Comparison of ENCODE assay signal across 17 cellular contexts in genomic region chr7:101932053-101932452, GRCh38.
DNase-seq lines count a peak whose midpoint lies in the region; ATAC-seq, FAIRE-seq and TF ChIP-seq lines count a peak whose summit lies in the region.
"Had no signal": no experiment of that assay in that cellular context is flagged by ENCODE, and none has a peak within 500 bp of the region (broad histone marks: within the 10 kb centered on the region; RNA-seq: fewer than 3 reads in every experiment).

No MANE protein-coding gene starts in this region.

- peak overlapping the region in 5 of 11 experiments; percentile 70 to 87 (median 82); a peak in 8 of 22 replicates for H3K27ac ChIP-seq in BLaER1 treated with 17β-estradiol and CSF1 and Interleukin-3, amounts not matched to agents 10 nM and 100 nM
- H3K27ac ChIP-seq in GM12878 (ENCODE audit: control insufficient read depth, insufficient read depth) = no peak overlapping the region
- H3K27ac ChIP-seq: A549 had no signal

- CTCF ChIA-PET in HEK293T (lab: Yijun Ruan, JAX) = no interaction called here
- CTCF ChIA-PET in GM12878 (lab: Yijun Ruan, JAX) = interaction anchor here (2.1 kb wide), 1 partner anchor 76 kb away, joined by 4 read pairs; no protein-coding TSS in a partner anchor

- H3K9me3 ChIP-seq in BLaER1 treated with 17β-estradiol and CSF1 and Interleukin-3, amounts not matched to agents 10 nM and 100 nM (replicated peaks in 1 of 11) = peaks cover 11 to 28% (median 25%) of the 10 kb centered on the region in 11 experiments; a peak in 21 of 22 replicates
- H3K9me3 ChIP-seq in GM12878 (replicated peaks; ENCODE audit: control insufficient read depth, insufficient read depth, low read length) = peaks cover 11% of the 10 kb centered on the region; the same call in 2 of the 3 replicates
- H3K9me3 ChIP-seq: HAP-1 had no signal

- H3K4me3 ChIP-seq in BLaER1 treated with 17β-estradiol and CSF1 and Interleukin-3, amounts not matched to agents 10 nM and 100 nM = no peak overlapping the region
- no peak overlapping the region for H3K4me3 ChIP-seq in GM12878
- H3K4me3 ChIP-seq: A549, HAP-1 had no signal

- peak overlapping the region; percentile 15 to 94 (median 86) for H3K4me2 ChIP-seq in BLaER1 treated with 17β-estradiol and CSF1 and Interleukin-3, amounts not matched to agents 10 nM and 100 nM
- H3K4me2 ChIP-seq in GM12878 (ENCODE audit: control insufficient read depth, insufficient read depth) = no peak overlapping the region
- H3K4me2 ChIP-seq: A549 had no signal

- no peak for TF ChIP-seq EP300 in GM12878 (IDR thresholded peaks at IDR 0.05; ENCODE audit: borderline replicate concordance in 1 of 2, control insufficient read depth in 1 of 2, low read depth in 2 of 2, low read length in 2 of 2)

- peaks cover 21% of the 10 kb centered on the region for H3K9me3 Mint-ChIP-seq in nephron progenitor cell
- H3K9me3 Mint-ChIP-seq: CD4-positive, alpha-beta T cell had no signal

- peaks cover 66 to 100% (median 84%) of the 10 kb centered on the region in 10 experiments for H3K4me1 ChIP-seq in BLaER1 treated with 17β-estradiol and CSF1 and Interleukin-3, amounts not matched to agents 10 nM and 100 nM
- peaks cover 37% of the 10 kb centered on the region for H3K4me1 ChIP-seq in GM12878 (ENCODE audit: control insufficient read depth, insufficient read depth, low read length)
- H3K4me1 ChIP-seq: HAP-1 had no signal

- RAD21 ChIA-PET in GM12878 (lab: Charles Lee; ENCODE audit: unreplicated experiment) = interaction anchor here (0.7 kb wide), 1 partner anchor 23 kb away, joined by 4 read pairs; no protein-coding TSS in a partner anchor

- H2AFZ ChIP-seq in GM12878 (ENCODE audit: control insufficient read depth, low read depth, low read length) = no peak overlapping the region

- H3K79me2 ChIP-seq in GM12878 (ENCODE audit: control insufficient read depth, insufficient read depth, low read length) = peaks cover 14% of the 10 kb centered on the region

- peaks cover 35% of the 10 kb centered on the region for H3K36me3 Mint-ChIP-seq in nephron progenitor cell (ENCODE audit: low read depth)

- H3K36me3 ChIP-seq in BLaER1 treated with 17β-estradiol and CSF1 and Interleukin-3, amounts not matched to agents 10 nM and 100 nM = peaks cover 0 to 32% (median 24%) of the 10 kb centered on the region in 11 experiments; a peak in 20 of 22 replicates
- H3K36me3 ChIP-seq in GM12878 (ENCODE audit: control insufficient read depth in 2 of 2, insufficient read depth in 2 of 2, low read length in 1 of 2) = peaks cover 1 to 5% of the 10 kb centered on the region in 2 experiments; a peak in 2 of 4 replicates
- H3K36me3 ChIP-seq: HAP-1 had no signal

- FAIRE-seq in GM12878 (lab: Jason Lieb, UNC) = no peak
- FAIRE-seq: A549, RCC 7860 had no signal

- POLR2A ChIA-PET in HEK293T (lab: Yijun Ruan, JAX) = interaction anchor here (0.5 kb wide), 1 partner anchor 51 kb away, joined by 3 read pairs; no protein-coding TSS in a partner anchor
- POLR2A ChIA-PET in GM12878 (lab: Charles Lee) = interaction anchor here (1.7 to 1.8 kb wide), 2 partner anchors 59 to 75 kb away, joined by 5 read pairs; no protein-coding TSS in a partner anchor

- WGBS in GM12878 (ENCODE audit: insufficient coverage, insufficient replicate concordance, low lambda C conversion rate, missing lambda C conversion rate) = 94% methylated on average over 11 of the region's 11 CpGs

- H3K4me3 Mint-ChIP-seq in nephron progenitor cell = peak overlapping the region; percentile 65
- H3K4me3 Mint-ChIP-seq: CD4-positive, alpha-beta T cell had no signal

- H3K27me3 Mint-ChIP-seq in nephron progenitor cell (ENCODE audit: low read depth, poor library complexity) = peaks cover 6% of the 10 kb centered on the region
- H3K27me3 Mint-ChIP-seq: CD4-positive, alpha-beta T cell had no signal

- TSS peak; percentile 7 for BruUV-seq in GM12878 (replicated peaks; lab: Mats Ljungman, UMichigan)

- no peaks in the 10 kb centered on the region for H3K27me3 ChIP-seq in BLaER1 treated with 17β-estradiol and CSF1 and Interleukin-3, amounts not matched to agents 10 nM and 100 nM
- H3K27me3 ChIP-seq in GM12878 (replicated peaks in 1 of 2; ENCODE audit: control insufficient read depth in 2 of 2, insufficient read depth in 2 of 2, low read length in 1 of 2) = no peaks in the 10 kb centered on the region

- H3K27ac Mint-ChIP-seq in nephron progenitor cell = peak overlapping the region; percentile 78
- H3K27ac Mint-ChIP-seq: CD4-positive, alpha-beta T cell had no signal

- DNase-seq in HEK293T (ENCODE audit: extremely low spot score) = no peak
- DNase-seq in GM12878 (ENCODE audit: low read depth, low spot score) = no peak
- peak; percentile 39 for DNase-seq in nephron progenitor cell
- DNase-seq in NAMALWA (ENCODE audit: low spot score) = no peak
- DNase-seq: CD4-positive, alpha-beta T cell; DND-41; NCI-H1092 treated with DMSO at 0.1 percent for 48 hours; NCI-H1694 treated with DMSO at 0.1 percent for 48 hours; NCI-H2171 treated with DMSO at 0.1 percent for 48 hours; SIG-M5 had no signal

- ATAC-seq in GM12878 = no peak
- no peak for ATAC-seq in GM19452 (IDR thresholded peaks at IDR 0.05; ENCODE audit: unreplicated experiment)
- no peak for ATAC-seq in HG03520 (IDR thresholded peaks at IDR 0.05; ENCODE audit: unreplicated experiment)
- no peak for ATAC-seq in GM18867 (IDR thresholded peaks at IDR 0.05; ENCODE audit: unreplicated experiment)
- ATAC-seq: A549 had no signal

- no peak for TF ChIP-seq RAD21 in GM12878 (IDR thresholded peaks at IDR 0.05; ENCODE audit: insufficient read depth, low read depth, low read length)

- TF ChIP-seq CTCF in GM12878 (IDR thresholded peaks at IDR 0.05 in 2 of 3, conservative IDR thresholded peaks at IDR 0.05 in 1 of 3; ENCODE audit: control insufficient read depth in 2 of 3, extremely low read depth in 1 of 3, insufficient read depth in 1 of 3, low read depth in 3 of 3, low read length in 3 of 3) (no peak), nephron progenitor cell (IDR thresholded peaks at IDR 0.05) (no peak)

- H4K20me1 ChIP-seq in BLaER1 treated with 17β-estradiol and CSF1 and Interleukin-3, amounts not matched to agents 10 nM and 100 nM = peaks cover 0 to 19% (median 0%) of the 10 kb centered on the region in 11 experiments; a peak in 8 of 22 replicates
- no peaks in the 10 kb centered on the region for H4K20me1 ChIP-seq in GM12878 (ENCODE audit: control insufficient read depth, insufficient read depth)

- H3K9ac ChIP-seq in BLaER1 treated with 17β-estradiol and CSF1 and Interleukin-3, amounts not matched to agents 10 nM and 100 nM = peak overlapping the region in 4 of 11 experiments; percentile 15 to 75 (median 72); a peak in 6 of 22 replicates
- H3K9ac ChIP-seq in GM12878 (ENCODE audit: control insufficient read depth, insufficient read depth, low read length) = no peak overlapping the region

- intact Hi-C loops in GM12878 (cut with micrococcal nuclease; ENCODE audit: unreplicated experiment) = loop anchor here (2.0 to 10.0 kb wide), 3 partner anchors 75 to 303 kb away; partner anchors contain the start of gene CUX1

- H3K4me1 Mint-ChIP-seq in nephron progenitor cell = peaks cover 67% of the 10 kb centered on the region

- in situ Hi-C loops in GM12878 (cut with MboI) = no loop called here

- TF ChIP-seq POLR2A in GM12878 (IDR thresholded peaks at IDR 0.05; ENCODE audit: low read depth, low read length) = no peak

- SMC1A ChIA-PET in GM12878 (lab: Charles Lee; ENCODE audit: uncharacterized antibody, unreplicated experiment) = interaction anchor here (0.5 to 6.7 kb wide), 7 partner anchors 10 to 89 kb away, joined by 3 to 37 read pairs (median 4); no protein-coding TSS in a partner anchor

TF ChIP-seq in HEK293T, 16 proteins besides CTCF, POLR2A, EP300 and RAD21:
- TF ChIP-seq PKNOX1 (IDR thresholded peaks at IDR 0.05) = peak; percentile 71; the same call in 1 of the 2 replicates
- TF ChIP-seq CTBP1 (IDR thresholded peaks at IDR 0.05; ENCODE audit: borderline replicate concordance) = no peak

TF ChIP-seq in GM12878, 131 proteins besides CTCF, POLR2A, EP300 and RAD21:
- no peak for TF ChIP-seq TCF3 (IDR thresholded peaks at IDR 0.05; ENCODE audit: borderline replicate concordance, insufficient read depth, low read depth, low read length)
TF ChIP-seq in GM12878: peak in this region for 0.
